1 cellular context compared by ENCODE assay signal in genomic region chr1:160346953-160347352, GRCh38.
TF ChIP-seq lines count a peak whose summit lies in the region.

No MANE protein-coding gene starts in this region.

TF ChIP-seq in K562, 482 proteins besides CTCF, POLR2A, EP300 and RAD21:
- TF ChIP-seq ZKSCAN3 (CRISPR knock-in tag; IDR thresholded peaks at IDR 0.05) (no peak), SPI1 (IDR thresholded peaks at IDR 0.05; ENCODE audit: borderline replicate concordance, low read depth, low read length) (peak; percentile 59; the same call in 1 of the 2 replicates)
